ENCODE assay signal across 27 cellular contexts in the genomic region with DNA sequence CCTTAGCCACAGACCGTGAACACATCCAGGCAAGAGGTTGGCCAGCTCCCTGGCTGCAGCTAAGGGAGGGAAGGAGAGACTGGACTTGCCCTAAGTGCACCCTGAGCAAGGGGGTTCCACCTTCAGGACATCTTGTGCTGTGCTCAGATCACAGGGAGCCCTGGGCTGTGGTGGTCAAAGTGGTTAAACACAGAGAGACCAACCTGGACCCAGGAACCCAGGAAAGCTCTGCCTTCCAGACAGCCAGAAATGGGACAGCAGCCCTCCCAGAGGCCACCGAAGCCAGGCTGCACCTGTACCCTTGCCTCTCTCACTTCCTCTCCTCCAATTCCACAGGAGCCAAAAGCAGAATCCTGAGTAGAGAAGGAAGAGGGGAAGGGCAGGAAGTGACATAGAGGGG.
"Had no signal": no experiment of that assay in that cellular context is flagged by ENCODE, and none has a peak within 500 bp of the region (broad histone marks: within the 10 kb centered on the region; RNA-seq: fewer than 3 reads in every experiment).

No MANE protein-coding gene starts in this region.

- H3K9me3 Mint-ChIP-seq: activated T-cell treated with anti-CD3 and anti-CD28 coated beads, Interleukin-2, amount 50 U/mL, for 24 hours; dendritic cell treated with granulocyte-macrophage colony-stimulating factor and Interleukin-4, amounts not matched to agents 40 ng/mL and 50 ng/mL, for 4 days; T-helper 1 cell treated with Interleukin-12 subunit alpha and Interleukin-12 subunit beta and Interleukin-4 antibody, amounts not matched to agents 30 μg/mL and 1 μg/mL, for 36 hours had no signal

- H3K36me3 ChIP-seq: breast epithelium, esophagus squamous epithelium, heart right ventricle, neutrophil, ovary, right atrium auricular region, thyroid gland had no signal

- H3K27ac ChIP-seq: breast epithelium, epithelial cell of prostate, esophagus squamous epithelium, heart right ventricle, neutrophil, ovary, psoas muscle, right atrium auricular region, thyroid gland, VCaP had no signal

- ATAC-seq: activated naive CD4-positive, alpha-beta T cell treated with anti-CD3 and anti-CD28 coated beads, Interleukin-2, amount 50 U/mL, for 72 hours; heart right ventricle; left cardiac atrium; left ventricle myocardium superior; psoas muscle had no signal

- H3K4me1 ChIP-seq: breast epithelium, heart right ventricle, psoas muscle, right atrium auricular region, thyroid gland had no signal

- H3K4me1 Mint-ChIP-seq: nephron had no signal

- H3K4me3 Mint-ChIP-seq: activated T-cell treated with anti-CD3 and anti-CD28 coated beads, Interleukin-2, amount 50 U/mL, for 24 hours; dendritic cell treated with granulocyte-macrophage colony-stimulating factor and Interleukin-4, amounts not matched to agents 40 ng/mL and 50 ng/mL, for 4 days; nephron; stimulated activated naive CD8-positive, alpha-beta T cell treated with anti-CD3 and anti-CD28 coated beads, Interleukin-15, Interleukin-2, amounts not matched to agents 100 ng/mL and 50 ng/mL, for 24 hours; T-helper 1 cell treated with Interleukin-12 subunit alpha and Interleukin-12 subunit beta and Interleukin-4 antibody, amounts not matched to agents 30 μg/mL and 1 μg/mL, for 36 hours had no signal

- H3K27ac Mint-ChIP-seq: activated naive CD4-positive, alpha-beta T cell treated with anti-CD3 and anti-CD28 coated beads, Interleukin-2, amount 50 U/mL, for 72 hours; activated T-cell treated with anti-CD3 and anti-CD28 coated beads, Interleukin-2, amount 50 U/mL, for 24 hours; dendritic cell treated with granulocyte-macrophage colony-stimulating factor and Interleukin-4, amounts not matched to agents 40 ng/mL and 50 ng/mL, for 4 days; nephron; stimulated activated naive CD8-positive, alpha-beta T cell treated with anti-CD3 and anti-CD28 coated beads, Interleukin-15, Interleukin-2, amounts not matched to agents 100 ng/mL and 50 ng/mL, for 24 hours; T-helper 1 cell treated with Interleukin-12 subunit alpha and Interleukin-12 subunit beta and Interleukin-4 antibody, amounts not matched to agents 30 μg/mL and 1 μg/mL, for 36 hours had no signal

- H3K27me3 ChIP-seq: breast epithelium, esophagus squamous epithelium, ovary, right atrium auricular region, thyroid gland had no signal

- H3K9me3 ChIP-seq: breast epithelium, esophagus squamous epithelium, heart right ventricle, neutrophil, ovary, psoas muscle, right atrium auricular region, thyroid gland had no signal

- H3K4me3 ChIP-seq: breast epithelium, esophagus squamous epithelium, heart right ventricle, ovary, psoas muscle, right atrium auricular region, thyroid gland had no signal

- DNase-seq: activated CD4-positive, alpha-beta T cell treated with anti-CD3 and anti-CD28 coated beads for 48 hours; activated CD4-positive, alpha-beta T cell treated with anti-CD3 and anti-CD28 coated beads, Interleukin-2, amount 50 U/mL, for 48 hours; activated naive CD4-positive, alpha-beta T cell; activated T-cell treated with anti-CD3 and anti-CD28 coated beads, Interleukin-2, amount 50 U/mL, for 24 hours; central memory CD4-positive, alpha-beta T cell; esophagus squamous epithelium; foreskin melanocyte; heart right ventricle; left cardiac atrium; left ventricle myocardium superior; ovary; psoas muscle; stimulated activated CD4-positive, alpha-beta T cell treated with anti-CD3 and anti-CD28 coated beads, Interleukin-2, amount 100 ng/mL, for 48 hours; substantia nigra; SW 1271; T-helper 9 cell; thyroid gland had no signal
